8 cellular contexts compared by ENCODE assay signal in the genomic region with DNA sequence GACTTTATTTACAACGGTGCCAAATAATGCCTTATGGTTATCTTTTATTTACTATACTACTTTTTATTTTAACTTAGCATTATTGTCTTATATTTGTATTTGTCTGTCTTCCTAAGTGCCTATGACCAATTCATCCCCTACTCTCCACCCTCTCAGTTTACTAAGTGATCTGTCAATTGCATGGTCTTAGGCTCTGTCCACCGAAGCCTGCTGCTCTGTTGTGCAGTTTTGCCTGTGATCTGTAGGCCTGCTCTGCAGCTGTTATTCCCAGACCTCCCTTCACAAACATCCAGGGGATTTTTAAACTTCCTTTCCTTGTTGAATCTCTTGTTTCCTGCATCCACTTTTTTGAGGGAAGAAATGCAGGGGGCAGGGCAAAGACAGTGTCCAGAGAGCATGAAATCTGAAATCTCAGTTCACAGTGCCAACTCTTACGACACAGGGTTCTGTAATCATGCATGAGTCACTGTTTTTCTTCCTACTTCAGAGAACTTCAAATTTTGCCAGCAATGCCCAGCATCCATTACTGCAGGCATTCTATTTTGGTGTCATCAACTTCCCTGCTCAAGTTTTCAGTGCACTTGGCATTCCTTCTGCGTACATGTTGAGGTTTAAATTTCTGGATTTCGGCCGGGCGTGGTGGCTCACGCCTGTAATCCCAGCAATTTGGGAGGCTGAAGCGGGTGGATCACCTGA. TPM values are rescaled to one million over a fixed set of nuclear protein-coding genes. Genes with fewer than 3 reads are reported as not detected.
DNase-seq lines count a peak whose midpoint lies in the region; TF ChIP-seq lines count a peak whose summit lies in the region.
"Had no signal": no experiment of that assay in that cellular context is flagged by ENCODE, and none has a peak within 500 bp of the region (broad histone marks: within the 10 kb centered on the region; RNA-seq: fewer than 3 reads in every experiment).

No MANE protein-coding gene starts in this region.

- H3K27ac Mint-ChIP-seq in activated naive CD8-positive, alpha-beta T cell treated with anti-CD3 and anti-CD28 coated beads for 36 hours = peak overlapping the region; percentile 39

- 78% methylated on average over 9 of the region's 9 CpGs for WGBS in hepatocyte (ENCODE audit: low lambda C conversion rate, missing lambda C conversion rate)

- no peaks in the 10 kb centered on the region for H3K27me3 ChIP-seq in hepatocyte

- H3K4me3 ChIP-seq in hepatocyte = no peak overlapping the region

- TF ChIP-seq CTCF in hepatocyte (IDR thresholded peaks at IDR 0.05; ENCODE audit: poor library complexity) = no peak

- H3K4me1 Mint-ChIP-seq in activated naive CD8-positive, alpha-beta T cell treated with anti-CD3 and anti-CD28 coated beads for 36 hours = peaks cover 81% of the 10 kb centered on the region

- peak overlapping the region; percentile 53 for H3K27ac ChIP-seq in hepatocyte

- H3K9me3 ChIP-seq in hepatocyte (ENCODE audit: low read depth) = no peaks in the 10 kb centered on the region

- H2AFZ ChIP-seq in hepatocyte = no peak overlapping the region

- H3K36me3 ChIP-seq in hepatocyte (replicated peaks; ENCODE audit: insufficient read depth, low read depth) = no peaks in the 10 kb centered on the region

- peaks cover 5% of the 10 kb centered on the region for H3K4me1 ChIP-seq in hepatocyte (ENCODE audit: insufficient read depth)

- no peaks in the 10 kb centered on the region for H4K20me1 ChIP-seq in hepatocyte (ENCODE audit: insufficient read depth, poor library complexity, severe bottlenecking)

- no peak overlapping the region for H3K4me3 Mint-ChIP-seq in activated naive CD8-positive, alpha-beta T cell treated with anti-CD3 and anti-CD28 coated beads for 36 hours
- H3K4me3 Mint-ChIP-seq: neural crest cell had no signal

- no peaks in the 10 kb centered on the region for H3K27me3 Mint-ChIP-seq in activated naive CD8-positive, alpha-beta T cell treated with anti-CD3 and anti-CD28 coated beads for 36 hours

- no peaks in the 10 kb centered on the region for H3K79me2 ChIP-seq in hepatocyte

- H3K36me3 Mint-ChIP-seq in activated naive CD8-positive, alpha-beta T cell treated with anti-CD3 and anti-CD28 coated beads for 36 hours = peaks cover 51% of the 10 kb centered on the region

- no peak overlapping the region for H3K4me2 ChIP-seq in hepatocyte

- H3K9me2 ChIP-seq in hepatocyte (replicated peaks; ENCODE audit: insufficient read depth) = no peaks in the 10 kb centered on the region

- peaks cover 5% of the 10 kb centered on the region for H3K9me3 Mint-ChIP-seq in activated naive CD8-positive, alpha-beta T cell treated with anti-CD3 and anti-CD28 coated beads for 36 hours
- H3K9me3 Mint-ChIP-seq: neural crest cell had no signal

- DNase-seq in HS-5 (ENCODE audit: low read depth) = peak; percentile 95
- DNase-seq in activated naive CD8-positive, alpha-beta T cell treated with anti-CD3 and anti-CD28 coated beads for 36 hours = no peak
- peak; percentile 71 for DNase-seq in hepatocyte (ENCODE audit: low spot score)
- peak; percentile 96 for DNase-seq in stromal cell of bone marrow (ENCODE audit: low read depth)
- DNase-seq in COR-L47 (lab: John Stamatoyannopoulos, UW) = no peak
- DNase-seq in NCI-H1930 (lab: John Stamatoyannopoulos, UW) = no peak
- DNase-seq in NCI-H524 (lab: John Stamatoyannopoulos, UW) = no peak

RNA-seq across cellular contexts. Expression of gene SLFN5, which starts 11.4 kb away (rescaled TPM):
- total RNA-seq in activated naive CD8-positive, alpha-beta T cell treated with anti-CD3 and anti-CD28 coated beads for 36 hours = 10 to 100 TPM; 33.9 to 37.9 TPM
- 9.5 and 9.8 TPM in 2 replicates for total RNA-seq in hepatocyte
- 1.6 and 1.7 TPM in 2 replicates for polyA plus RNA-seq in hepatocyte

Comparison
In these comparisons a context has a peak if more than half of its experiments do, and no peak if none do; other contexts are left out.
1. DNase-seq: peak in HS-5 (single experiment), hepatocyte (single experiment) and stromal cell of bone marrow (single experiment); none in activated naive CD8-positive, alpha-beta T cell treated with anti-CD3 and anti-CD28 coated beads for 36 hours (single experiment), COR-L47 (single experiment), NCI-H1930 (0 of 2) and NCI-H524 (0 of 2).